13 cellular contexts compared by ENCODE assay signal in the genomic region with DNA sequence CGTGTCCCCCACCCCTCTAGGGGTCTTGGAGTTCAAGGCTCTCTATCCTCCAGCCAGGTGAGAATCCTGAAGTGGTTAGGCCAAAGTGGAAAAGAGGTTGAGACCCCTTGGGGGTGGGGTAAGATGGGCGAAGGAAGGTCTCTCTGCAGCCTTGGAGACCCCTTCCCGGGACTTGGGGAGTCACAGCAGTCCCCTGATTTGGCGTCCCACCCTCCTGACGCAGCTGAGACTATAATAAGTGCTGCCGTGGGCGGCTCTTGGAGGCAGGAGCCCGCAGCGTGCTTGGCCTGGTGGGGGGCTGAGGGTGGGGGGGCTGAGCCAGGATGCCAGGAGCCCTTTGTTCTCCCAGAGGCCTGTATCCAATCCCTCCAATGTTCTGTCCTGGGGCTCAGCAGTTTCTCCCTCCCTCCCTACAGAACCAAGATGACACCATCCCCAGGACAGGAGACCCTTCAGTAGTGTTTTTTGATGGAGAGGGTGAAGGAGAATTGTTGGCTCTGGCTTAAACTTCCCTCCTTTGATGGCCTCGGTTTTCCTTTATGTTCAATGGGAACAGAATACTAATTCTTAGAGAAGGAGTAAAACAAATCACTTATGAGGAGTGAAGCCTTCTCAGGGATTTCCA. TPM values are rescaled to one million over a fixed set of nuclear protein-coding genes. Genes with fewer than 3 reads are reported as not detected.
DNase-seq lines count a peak whose midpoint lies in the region; ATAC-seq and TF ChIP-seq lines count a peak whose summit lies in the region.
"Had no signal": no experiment of that assay in that cellular context is flagged by ENCODE, and none has a peak within 500 bp of the region (broad histone marks: within the 10 kb centered on the region; RNA-seq: fewer than 3 reads in every experiment).

No MANE protein-coding gene starts in this region.

- H3K27me3 ChIP-seq in CD8-positive, alpha-beta T cell (ENCODE audit: insufficient read depth, low read length) = no peaks in the 10 kb centered on the region
- no peaks in the 10 kb centered on the region for H3K27me3 ChIP-seq in Karpas-422 (ENCODE audit: low read length)
- H3K27me3 ChIP-seq in neural progenitor cell = peaks cover 89% of the 10 kb centered on the region
- H3K27me3 ChIP-seq in MG63 = peaks cover 43% of the 10 kb centered on the region

- H3K79me2 ChIP-seq in Karpas-422 (ENCODE audit: low read length) (peaks cover 30% of the 10 kb centered on the region), neural progenitor cell (ENCODE audit: low read depth) (no peaks in the 10 kb centered on the region)

- no peaks in the 10 kb centered on the region for H3K9me2 ChIP-seq in Karpas-422 (replicated peaks; ENCODE audit: insufficient read depth, low read length)

- no peaks in the 10 kb centered on the region for H3K9me3 ChIP-seq in CD8-positive, alpha-beta T cell (ENCODE audit: low read length)
- H3K9me3 ChIP-seq in Karpas-422 (ENCODE audit: low read length) (no peaks in the 10 kb centered on the region), neural progenitor cell (ENCODE audit: low read depth) (no peaks in the 10 kb centered on the region), MG63 (no peaks in the 10 kb centered on the region)

- CTCF ChIA-PET in CD8-positive, alpha-beta T cell (lab: Charles Lee) = interaction anchor here (1.1 to 3.1 kb wide), 4 partner anchors 16 to 165 kb away, joined by 3 to 31 read pairs (median 12); a partner anchor contains a TSS

- H3K4me2 ChIP-seq in Karpas-422 (ENCODE audit: low read depth, low read length, poor library complexity, severe bottlenecking) (peak overlapping the region; percentile 72), neural progenitor cell (peak overlapping the region; percentile 0)

- H3K4me1 Mint-ChIP-seq in CD8-positive, alpha-beta T cell (ENCODE audit: low read depth) = peaks cover 54% of the 10 kb centered on the region
- peaks cover 46% of the 10 kb centered on the region for H3K4me1 Mint-ChIP-seq in neural progenitor cell

- peak overlapping the region; percentile 53 for H3K4me3 Mint-ChIP-seq in CD8-positive, alpha-beta T cell
- H3K4me3 Mint-ChIP-seq in neural progenitor cell = peak overlapping the region; percentile 92

- peak overlapping the region; percentile 88 for H3K27ac Mint-ChIP-seq in CD8-positive, alpha-beta T cell
- H3K27ac Mint-ChIP-seq in neural progenitor cell = no peak overlapping the region
- H3K27ac Mint-ChIP-seq: HFFc6 had no signal

- TF ChIP-seq CTCF in CD8-positive, alpha-beta T cell (IDR thresholded peaks at IDR 0.05) = no peak
- TF ChIP-seq CTCF in neural progenitor cell (IDR thresholded peaks at IDR 0.05) = no peak

- H3K9ac ChIP-seq in Karpas-422 (ENCODE audit: low read length) (peak overlapping the region; percentile 82), neural progenitor cell (no peak overlapping the region)

- intact Hi-C loops in CD8-positive, alpha-beta T cell (cut with DNase I, micrococcal nuclease) = loop anchor here (2.0 to 5.0 kb wide), 6 partner anchors 15 to 1613 kb away; a partner anchor contains a TSS

- peak overlapping the region; percentile 81 for H3K27ac ChIP-seq in CD8-positive, alpha-beta T cell (ENCODE audit: low read depth, low read length)
- H3K27ac ChIP-seq in Karpas-422 (ENCODE audit: low read length) (no peak overlapping the region), angular gyrus (ENCODE audit: low read depth, low read length) (peak overlapping the region; percentile 48), neural progenitor cell (no peak overlapping the region)

- no peaks in the 10 kb centered on the region for H3K27me3 Mint-ChIP-seq in CD8-positive, alpha-beta T cell (ENCODE audit: low read depth)
- H3K27me3 Mint-ChIP-seq in neural progenitor cell (ENCODE audit: insufficient read depth, low read depth) = peaks cover 30% of the 10 kb centered on the region

- POLR2A ChIA-PET in CD8-positive, alpha-beta T cell (lab: Charles Lee) = interaction anchor here (1.1 to 2.6 kb wide), 3 partner anchors 12 to 22 kb away, joined by 4 to 9 read pairs (median 5); a partner anchor contains a TSS

- H4K20me1 ChIP-seq in Karpas-422 (ENCODE audit: insufficient read depth, low read depth, low read length) = no peaks in the 10 kb centered on the region
- peaks cover 31% of the 10 kb centered on the region for H4K20me1 ChIP-seq in neural progenitor cell (ENCODE audit: low read depth)

- H3K9me3 Mint-ChIP-seq in CD8-positive, alpha-beta T cell = no peaks in the 10 kb centered on the region
- no peaks in the 10 kb centered on the region for H3K9me3 Mint-ChIP-seq in neural progenitor cell

- peaks cover 42% of the 10 kb centered on the region for H3K36me3 Mint-ChIP-seq in CD8-positive, alpha-beta T cell
- H3K36me3 Mint-ChIP-seq in neural progenitor cell = no peaks in the 10 kb centered on the region

- DNase-seq in CD8-positive, alpha-beta T cell = peak in 1 of 7 experiments; percentile 5
- DNase-seq in Karpas-422 (no peak), neural progenitor cell (ENCODE audit: low spot score) (peak; percentile 23), NOMO-1 treated with dmso at 0.1 percent for 144 hours (lab: John Stamatoyannopoulos, UW; ENCODE audit: unreplicated experiment) (no peak), MG63 (no peak)
- DNase-seq: cerebellar nuclear complex, HFFc6, NCI-H2029, RPMI8226, T-helper 9 cell had no signal

- H3K4me1 ChIP-seq in CD8-positive, alpha-beta T cell (ENCODE audit: insufficient read depth, low read length) = peaks cover 43% of the 10 kb centered on the region
- peaks cover 40% of the 10 kb centered on the region for H3K4me1 ChIP-seq in Karpas-422 (ENCODE audit: low read length)
- peaks cover 24% of the 10 kb centered on the region for H3K4me1 ChIP-seq in neural progenitor cell

- peak overlapping the region; percentile 49 for H3K4me3 ChIP-seq in CD8-positive, alpha-beta T cell (ENCODE audit: low read depth, low read length)
- H3K4me3 ChIP-seq in Karpas-422 (ENCODE audit: low read length) = peak overlapping the region; percentile 83; the same call in 1 of the 2 replicates
- H3K4me3 ChIP-seq in neural progenitor cell = no peak overlapping the region
- no peak overlapping the region for H3K4me3 ChIP-seq in MG63

- peaks cover 48% of the 10 kb centered on the region for H3F3A ChIP-seq in neural progenitor cell (ENCODE audit: low read depth)

- no peak for ATAC-seq in CD8-positive, alpha-beta T cell
- no peak for ATAC-seq in HG02759 (IDR thresholded peaks at IDR 0.05; ENCODE audit: unreplicated experiment)
- ATAC-seq: esophagus mucosa had no signal

- peaks cover 15% of the 10 kb centered on the region for H3K36me3 ChIP-seq in CD8-positive, alpha-beta T cell (ENCODE audit: insufficient read depth, low read length)
- H3K36me3 ChIP-seq in Karpas-422 (ENCODE audit: insufficient read depth, low read length) = no peaks in the 10 kb centered on the region
- H3K36me3 ChIP-seq in neural progenitor cell = no peaks in the 10 kb centered on the region
- 0 out of 2 replicates have a peak, but pooled peaks cover 1% of the 10 kb centered on the region for H3K36me3 ChIP-seq in MG63

- H2AFZ ChIP-seq in Karpas-422 (ENCODE audit: low read length) (no peak overlapping the region), neural progenitor cell (replicated peaks) (no peak overlapping the region)

RNA-seq across cellular contexts. Expression of a gene that starts 1.5 kb away (rescaled TPM):
- 10 to 100 TPM; 22.2 to 23.5 TPM for total RNA-seq in CD8-positive, alpha-beta T cell
- total RNA-seq in Karpas-422 (2014; rRNA removed; shearing (Covaris generic); ENCODE audit: low replicate concordance) = 6.7 and 12.0 TPM in 2 replicates
- total RNA-seq in neural progenitor cell (ENCODE audit: low replicate concordance) = 1.7 and 2.7 TPM in 2 replicates
- not detected in 2 replicates for total RNA-seq in MG63 (2014; rRNA removed; shearing (Covaris generic); ENCODE audit: low replicate concordance)

RNA-seq across cellular contexts. Expression of a gene that starts 4.8 kb away (rescaled TPM):
- 1 to 10 TPM; 7.3 to 8.0 TPM for total RNA-seq in CD8-positive, alpha-beta T cell
- 33.3 and 42.7 TPM in 2 replicates for total RNA-seq in Karpas-422 (2014; rRNA removed; shearing (Covaris generic); ENCODE audit: low replicate concordance)
- total RNA-seq in neural progenitor cell (ENCODE audit: low replicate concordance) = 57.6 and 61.3 TPM in 2 replicates
- total RNA-seq in MG63 (2014; rRNA removed; shearing (Covaris generic); ENCODE audit: low replicate concordance) = 21.2 and 24.3 TPM in 2 replicates

RNA-seq across cellular contexts. Expression of a gene that starts 12.1 kb away (rescaled TPM):
- 10 to 100 TPM in 1 of 2 experiments, 1 to 10 TPM in 1; 8.5 to 10.0 TPM for total RNA-seq in CD8-positive, alpha-beta T cell
- 154 and 164 TPM in 2 replicates for total RNA-seq in Karpas-422 (2014; rRNA removed; shearing (Covaris generic); ENCODE audit: low replicate concordance)
- total RNA-seq in neural progenitor cell (ENCODE audit: low replicate concordance) = 169 and 348 TPM in 2 replicates
- 457 and 516 TPM in 2 replicates for total RNA-seq in MG63 (2014; rRNA removed; shearing (Covaris generic); ENCODE audit: low replicate concordance)

RNA-seq across cellular contexts. Expression of a gene that starts 14.9 kb away (rescaled TPM):
- total RNA-seq in CD8-positive, alpha-beta T cell = 10 to 100 TPM; 23.1 to 25.1 TPM
- total RNA-seq in Karpas-422 (2014; rRNA removed; shearing (Covaris generic); ENCODE audit: low replicate concordance) = 30.3 and 45.9 TPM in 2 replicates
- 8.1 and 11.9 TPM in 2 replicates for total RNA-seq in neural progenitor cell (ENCODE audit: low replicate concordance)
- 2.4 and 4.9 TPM in 2 replicates for total RNA-seq in MG63 (2014; rRNA removed; shearing (Covaris generic); ENCODE audit: low replicate concordance)

RNA-seq across cellular contexts. Expression of a gene that starts 26.9 kb away (rescaled TPM):
- 1 to 10 TPM; 2.0 to 2.2 TPM for total RNA-seq in CD8-positive, alpha-beta T cell
- total RNA-seq in Karpas-422 (2014; rRNA removed; shearing (Covaris generic); ENCODE audit: low replicate concordance) = 0.86 and 3.5 TPM in 2 replicates
- total RNA-seq in neural progenitor cell (ENCODE audit: low replicate concordance) = 0.17 and 0.99 TPM in 2 replicates
- not detected in 2 replicates for total RNA-seq in MG63 (2014; rRNA removed; shearing (Covaris generic); ENCODE audit: low replicate concordance)

Comparison
In these comparisons a context has a peak if more than half of its experiments do, and no peak if none do; other contexts are left out.
1. H3K27ac ChIP-seq: peak in CD8-positive, alpha-beta T cell (single experiment) and angular gyrus (single experiment); none in Karpas-422 (single experiment) and neural progenitor cell (single experiment).
2. H3K4me3 ChIP-seq: peak in CD8-positive, alpha-beta T cell (single experiment) and Karpas-422 (single experiment); none in neural progenitor cell (single experiment) and MG63 (single experiment).
3. RNA of a gene that starts 12.1 kb away (total RNA-seq): 457 to 516 TPM in MG63, 169 to 348 TPM in neural progenitor cell and 154 to 164 TPM in Karpas-422; 8.5 to 10.0 TPM in CD8-positive, alpha-beta T cell; every median in the first group is over 10 times any median in the second.